Comparison of ENCODE assay signal across 9 cellular contexts in genomic region chr16:89026121-89026612, GRCh38. TPM values are rescaled to one million over a fixed set of nuclear protein-coding genes. Genes with fewer than 3 reads are reported as not detected.
DNase-seq lines count a peak whose midpoint lies in the region; ATAC-seq and TF ChIP-seq lines count a peak whose summit lies in the region.
"Had no signal": no experiment of that assay in that cellular context is flagged by ENCODE, and none has a peak within 500 bp of the region (broad histone marks: within the 10 kb centered on the region; RNA-seq: fewer than 3 reads in every experiment).

No MANE protein-coding gene starts in this region.

- no peak overlapping the region for H3K27ac ChIP-seq in CD8-positive, alpha-beta memory T cell (ENCODE audit: low read depth, low read length)

- peaks cover 7% of the 10 kb centered on the region for H3K4me1 ChIP-seq in CD8-positive, alpha-beta memory T cell (ENCODE audit: insufficient read depth, low read length)

- H3K36me3 Mint-ChIP-seq in CD8-positive, alpha-beta memory T cell, result peaks cover 0 to 20% (median 0%) of the 10 kb centered on the region in 3 donors
- H3K36me3 Mint-ChIP-seq in activated B cell treated with CpG ODN at 0.5 μM for 24 hours (ENCODE audit: low read depth), result no peaks in the 10 kb centered on the region

- no peak for TF ChIP-seq CTCF in activated B cell treated with CpG ODN at 0.5 μM for 24 hours (IDR thresholded peaks at IDR 0.05)

- POLR2A ChIA-PET in CD8-positive, alpha-beta memory T cell (lab: Charles Lee), result no interaction called here
- POLR2A ChIA-PET in activated B cell treated with CpG ODN at 0.5 μM for 24 hours (lab: Charles Lee), result interaction anchor here (0.5 kb wide), 1 partner anchor 38 kb away, joined by 9 read pairs; no protein-coding TSS in a partner anchor

- H3K9me3 Mint-ChIP-seq in CD8-positive, alpha-beta memory T cell, result peaks cover 10 to 19% (median 13%) of the 10 kb centered on the region in 5 donors
- H3K9me3 Mint-ChIP-seq in activated B cell treated with CpG ODN at 0.5 μM for 24 hours, result peaks cover 14% of the 10 kb centered on the region

- peak overlapping the region; percentile 29 to 91 (median 66) for H3K27ac Mint-ChIP-seq in CD8-positive, alpha-beta memory T cell
- H3K27ac Mint-ChIP-seq in activated B cell treated with CpG ODN at 0.5 μM for 24 hours, result no peak overlapping the region

- DNase-seq in CD8-positive, alpha-beta memory T cell, result peak in 4 of 5 donors; percentile 23 to 76 (median 62)
- no peak for DNase-seq in activated B cell treated with CpG ODN at 0.5 μM for 24 hours
- peak; percentile 2 for DNase-seq in glomerular visceral epithelial cell (ENCODE audit: extremely low spot score)
- no peak for DNase-seq in cortex of kidney (lab: John Stamatoyannopoulos, UW)
- DNase-seq in UCSD-AML1 (lab: John Stamatoyannopoulos, UW; ENCODE audit: unreplicated experiment), result no peak
- DNase-seq in HuH-7 (ENCODE audit: low spot score), result no peak
- DNase-seq in middle frontal gyrus (ENCODE audit: extremely low spot score, low spot score), result no peak
- DNase-seq: trophoblast cell had no signal

- H3K27me3 Mint-ChIP-seq in CD8-positive, alpha-beta memory T cell, result peaks cover 3 to 4% of the 10 kb centered on the region in 2 donors
- peaks cover 12% of the 10 kb centered on the region for H3K27me3 Mint-ChIP-seq in activated B cell treated with CpG ODN at 0.5 μM for 24 hours

- peaks cover 12 to 34% (median 21%) of the 10 kb centered on the region in 3 donors for H3K4me1 Mint-ChIP-seq in CD8-positive, alpha-beta memory T cell
- H3K4me1 Mint-ChIP-seq in activated B cell treated with CpG ODN at 0.5 μM for 24 hours, result peaks cover 8% of the 10 kb centered on the region

- no peaks in the 10 kb centered on the region for H3K36me3 ChIP-seq in CD8-positive, alpha-beta memory T cell (ENCODE audit: insufficient read depth, low read length)

- ATAC-seq in HG03064 (IDR thresholded peaks at IDR 0.05; ENCODE audit: low read depth, unreplicated experiment), result peak; percentile 69
- ATAC-seq in activated B cell treated with CpG ODN at 0.5 μM for 24 hours (ENCODE audit: low read depth), result peak; percentile 61

- H3K4me3 Mint-ChIP-seq in CD8-positive, alpha-beta memory T cell, result peak overlapping the region in 4 of 7 donors; percentile 2 to 79 (median 42)
- H3K4me3 Mint-ChIP-seq in activated B cell treated with CpG ODN at 0.5 μM for 24 hours, result no peak overlapping the region

- intact Hi-C loops in activated B cell treated with CpG ODN at 0.5 μM for 24 hours (cut with micrococcal nuclease), result no loop called here

- no peaks in the 10 kb centered on the region for H3K9me3 ChIP-seq in CD8-positive, alpha-beta memory T cell (ENCODE audit: low read length)

- H3K27me3 ChIP-seq in CD8-positive, alpha-beta memory T cell (ENCODE audit: insufficient read depth, low read length, poor library complexity, severe bottlenecking), result no peaks in the 10 kb centered on the region

- H3K4me3 ChIP-seq in CD8-positive, alpha-beta memory T cell (ENCODE audit: low read length), result no peak overlapping the region

- CTCF ChIA-PET in CD8-positive, alpha-beta memory T cell (lab: Charles Lee), result no interaction called here
- CTCF ChIA-PET in activated B cell treated with CpG ODN at 0.5 μM for 24 hours (lab: Charles Lee), result no interaction called here

RNA-seq across cellular contexts. Expression of gene CBFA2T3, which starts 49.2 kb away (rescaled TPM):
- under 1 TPM in 1 of 2 experiments, not detected in 1; 0.22 TPM for total RNA-seq in CD8-positive, alpha-beta memory T cell
- not detected for polyA plus RNA-seq in CD8-positive, alpha-beta memory T cell
- total RNA-seq in activated B cell treated with CpG ODN at 0.5 μM for 24 hours, result 50.8 and 63.3 TPM in 2 replicates

Comparison
In these comparisons a context has a peak if more than half of its experiments do, and no peak if none do; other contexts are left out.
1. DNase-seq: peak in CD8-positive, alpha-beta memory T cell (4 of 5) and glomerular visceral epithelial cell (single experiment); none in activated B cell treated with CpG ODN at 0.5 μM for 24 hours (single experiment), cortex of kidney (single experiment), UCSD-AML1 (single experiment), HuH-7 (single experiment) and middle frontal gyrus (single experiment).
2. RNA of gene CBFA2T3, which starts 49.2 kb away (total RNA-seq): 50.8 to 63.3 TPM in activated B cell treated with CpG ODN at 0.5 μM for 24 hours; 0.22 TPM in CD8-positive, alpha-beta memory T cell; every median in the first group is over 10 times any median in the second.